ENCODE assay signal across 31 cellular contexts in the genomic region with DNA sequence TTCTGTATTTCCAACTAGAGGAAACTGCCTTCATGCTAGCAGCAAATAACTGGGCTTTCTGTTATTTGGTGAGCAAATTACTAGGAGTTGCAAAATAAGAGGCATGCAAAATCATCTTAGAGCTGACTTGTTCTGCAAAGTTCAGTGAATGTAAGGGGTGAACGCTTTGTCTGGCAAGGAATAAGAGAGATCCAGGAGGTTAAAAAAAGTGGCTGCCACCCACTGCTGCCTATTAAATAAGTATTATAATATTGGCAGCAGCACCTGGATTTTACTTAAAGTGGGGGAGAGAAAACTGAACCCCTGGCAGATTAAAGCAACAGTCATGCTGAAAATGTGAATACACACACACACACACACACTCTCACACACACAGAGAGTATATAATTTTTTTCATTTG.
"Had no signal": no experiment of that assay in that cellular context is flagged by ENCODE, and none has a peak within 500 bp of the region (broad histone marks: within the 10 kb centered on the region; RNA-seq: fewer than 3 reads in every experiment).

No MANE protein-coding gene starts in this region.

- H3K4me1 ChIP-seq: body of pancreas, colonic mucosa, gastroesophageal sphincter, parathyroid adenoma, psoas muscle, right atrium auricular region, uterus had no signal

- H3K27ac ChIP-seq: body of pancreas, colonic mucosa, gastroesophageal sphincter, parathyroid adenoma, psoas muscle, right atrium auricular region, uterus had no signal

- H3K27me3 ChIP-seq: body of pancreas, colonic mucosa, gastroesophageal sphincter, right atrium auricular region, uterus had no signal

- DNase-seq: activated CD4-positive, alpha-beta T cell treated with anti-CD3 and anti-CD28 coated beads for 1 hour; activated CD4-positive, alpha-beta T cell treated with anti-CD3 and anti-CD28 coated beads, Interleukin-2, amount 50 U/mL, for 1 hour; activated CD8-positive, alpha-beta T cell treated with anti-CD3 and anti-CD28 coated beads for 36 hours; activated naive CD4-positive, alpha-beta T cell; activated T-cell treated with anti-CD3 and anti-CD28 coated beads, Interleukin-2, amount 50 U/mL, for 48 hours; aorta; body of pancreas; cerebellar nuclear complex; colonic mucosa; effector memory CD8-positive, alpha-beta T cell; erythroblast; immature natural killer cell; kidney; left colon; mammary epithelial cell; psoas muscle; stimulated activated CD4-positive, alpha-beta T cell treated with anti-CD3 and anti-CD28 coated beads, Interleukin-1b, Interleukin-23, amount 100 ng/mL, for 48 hours; stimulated activated CD4-positive, alpha-beta T cell treated with anti-CD3 and anti-CD28 coated beads, Interleukin-4, amount 100 ng/mL, for 4 hours; stimulated activated CD8-positive, alpha-beta memory T cell treated with anti-CD3 and anti-CD28 coated beads, Interleukin-4, amount 100 ng/mL, for 48 hours; stimulated activated naive CD8-positive, alpha-beta T cell treated with anti-CD3 and anti-CD28 coated beads, Interleukin-15, amount 100 ng/mL, for 72 hours; substantia nigra; T-helper 17 cell; uterus had no signal

- H3K36me3 Mint-ChIP-seq: type B pancreatic cell had no signal

- H3K36me3 ChIP-seq: colonic mucosa, gastroesophageal sphincter, right atrium auricular region, uterus had no signal

- H3K27ac Mint-ChIP-seq: activated CD8-positive, alpha-beta T cell treated with anti-CD3 and anti-CD28 coated beads for 36 hours; activated naive CD4-positive, alpha-beta T cell treated with anti-CD3 and anti-CD28 coated beads, Interleukin-2, amount 50 U/mL, for 72 hours; activated T-helper 2 cell treated with anti-CD3 and anti-CD28 coated beads, Interferon-gamma antibody, Interleukin-2, Interleukin-4, amounts not matched to agents 10 μg/mL and 5 μg/mL and 100 μg/mL, durations not matched to agents 14 hours and 24 hours and 36 hours; stimulated activated memory B cell treated with anti-CD40 and anti-IgM and Interleukin-4, amounts not matched to agents 10 μg/mL and 1 μg/mL and 100 μg/mL, for 72 hours; stimulated activated naive CD8-positive, alpha-beta T cell treated with anti-CD3 and anti-CD28 coated beads, Interleukin-15, amount 100 ng/mL, for 72 hours; T-helper 17 cell; type B pancreatic cell had no signal

- H3K4me1 Mint-ChIP-seq: stimulated activated naive CD8-positive, alpha-beta T cell treated with anti-CD3 and anti-CD28 coated beads, Interleukin-15, amount 100 ng/mL, for 72 hours; T-helper 17 cell had no signal

- H3K4me3 Mint-ChIP-seq: activated CD8-positive, alpha-beta T cell treated with anti-CD3 and anti-CD28 coated beads for 36 hours; effector memory CD8-positive, alpha-beta T cell; immature natural killer cell; stimulated activated memory B cell treated with anti-CD40 and anti-IgM and Interleukin-4, amounts not matched to agents 10 μg/mL and 1 μg/mL and 100 μg/mL, for 72 hours; stimulated activated naive CD8-positive, alpha-beta T cell treated with anti-CD3 and anti-CD28 coated beads, Interleukin-15, amount 100 ng/mL, for 72 hours; T-helper 17 cell; type B pancreatic cell had no signal

- H3K27me3 Mint-ChIP-seq: activated CD8-positive, alpha-beta T cell treated with anti-CD3 and anti-CD28 coated beads for 36 hours; effector memory CD8-positive, alpha-beta T cell; stimulated activated memory B cell treated with anti-CD40 and anti-IgM and Interleukin-4, amounts not matched to agents 10 μg/mL and 1 μg/mL and 100 μg/mL, for 72 hours; stimulated activated naive CD8-positive, alpha-beta T cell treated with anti-CD3 and anti-CD28 coated beads, Interleukin-15, amount 100 ng/mL, for 72 hours; T-helper 17 cell; type B pancreatic cell had no signal

- H3K9me3 ChIP-seq: body of pancreas, colonic mucosa, gastroesophageal sphincter, psoas muscle, right atrium auricular region, uterus had no signal

- H3K4me3 ChIP-seq: body of pancreas, colonic mucosa, gastroesophageal sphincter, psoas muscle, right atrium auricular region, smooth muscle cell, uterus had no signal

- ATAC-seq: activated CD8-positive, alpha-beta T cell treated with anti-CD3 and anti-CD28 coated beads for 36 hours; activated naive CD4-positive, alpha-beta T cell treated with anti-CD3 and anti-CD28 coated beads, Interleukin-2, amount 50 U/mL, for 72 hours; body of pancreas; effector memory CD8-positive, alpha-beta T cell; gastroesophageal sphincter; left colon; psoas muscle; stimulated activated memory B cell treated with anti-CD40 and anti-IgM and Interleukin-4, amounts not matched to agents 10 μg/mL and 1 μg/mL and 100 μg/mL, for 72 hours; stimulated activated naive CD8-positive, alpha-beta T cell treated with anti-CD3 and anti-CD28 coated beads, Interleukin-15, amount 100 ng/mL, for 72 hours; T-helper 17 cell had no signal
